Comparison of ENCODE assay signal across 15 cellular contexts in the genomic region with DNA sequence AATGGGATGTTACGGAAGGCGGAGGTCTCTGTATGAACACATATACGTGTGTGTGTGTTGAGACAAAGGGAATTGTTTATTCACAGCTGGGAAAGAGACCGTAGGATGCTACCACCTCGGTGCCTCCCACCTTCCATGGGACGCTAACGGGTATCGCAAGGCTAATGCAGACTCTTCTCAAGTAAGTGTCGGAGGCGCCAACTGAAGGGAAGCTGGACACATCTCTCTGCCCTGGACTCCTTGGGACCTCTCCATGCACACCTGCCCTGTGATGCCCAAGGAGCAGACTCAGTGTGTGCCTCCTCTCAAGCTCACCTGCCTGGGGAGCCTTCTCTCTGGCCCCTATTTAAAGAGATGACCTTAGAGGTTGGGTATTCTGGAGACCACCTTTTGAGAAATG.
DNase-seq lines count a peak whose midpoint lies in the region; ATAC-seq, FAIRE-seq and TF ChIP-seq lines count a peak whose summit lies in the region.
"Had no signal": no experiment of that assay in that cellular context is flagged by ENCODE, and none has a peak within 500 bp of the region (broad histone marks: within the 10 kb centered on the region; RNA-seq: fewer than 3 reads in every experiment).

No MANE protein-coding gene starts in this region.

- peak overlapping the region in 2 of 3 donors; percentile 92 to 93 for H3K27ac Mint-ChIP-seq in CD4-positive, CD25-positive, alpha-beta regulatory T cell
- peak overlapping the region in 4 of 8 donors; percentile 19 to 95 (median 69) for H3K27ac Mint-ChIP-seq in CD8-positive, alpha-beta memory T cell
- H3K27ac Mint-ChIP-seq in astrocyte (ENCODE audit: unreplicated experiment) (no peak overlapping the region), nephron (peak overlapping the region; percentile 28 to 84 (median 81))
- H3K27ac Mint-ChIP-seq: activated naive CD4-positive, alpha-beta T cell treated with anti-CD3 and anti-CD28 coated beads, Interleukin-2, amount 50 U/mL, for 24 hours had no signal

- H3K4me2 ChIP-seq in astrocyte (ENCODE audit: low read length) = peak overlapping the region; percentile 92

- H3K9me3 ChIP-seq in CD4-positive, CD25-positive, alpha-beta regulatory T cell (ENCODE audit: control insufficient read depth in 2 of 2, low read length in 2 of 2) = no peaks in the 10 kb centered on the region
- no peaks in the 10 kb centered on the region for H3K9me3 ChIP-seq in CD8-positive, alpha-beta memory T cell (ENCODE audit: low read length)
- no peaks in the 10 kb centered on the region for H3K9me3 ChIP-seq in astrocyte (ENCODE audit: insufficient read depth, low read depth, low read length)
- H3K9me3 ChIP-seq in SJCRH30 (replicated peaks) = no peaks in the 10 kb centered on the region
- H3K9me3 ChIP-seq in effector memory CD4-positive, alpha-beta T cell (ENCODE audit: control insufficient read depth, low read length) = no peaks in the 10 kb centered on the region
- H3K9me3 ChIP-seq: heart right ventricle, upper lobe of left lung had no signal

- no peak overlapping the region for H3K9ac ChIP-seq in astrocyte (ENCODE audit: low read length)

- H4K20me1 ChIP-seq in astrocyte (ENCODE audit: insufficient read depth, low read length) = no peaks in the 10 kb centered on the region

- H3K4me3 Mint-ChIP-seq in CD4-positive, CD25-positive, alpha-beta regulatory T cell = peak overlapping the region; percentile 79 to 93 (median 91)
- H3K4me3 Mint-ChIP-seq in CD8-positive, alpha-beta memory T cell = peak overlapping the region in 6 of 7 donors; percentile 86 to 99 (median 91)
- H3K4me3 Mint-ChIP-seq in astrocyte (ENCODE audit: unreplicated experiment) (no peak overlapping the region), nephron (peak overlapping the region; percentile 92 to 94 (median 93))

- no peaks in the 10 kb centered on the region for H3K27me3 Mint-ChIP-seq in CD4-positive, CD25-positive, alpha-beta regulatory T cell
- peaks cover 5 to 9% of the 10 kb centered on the region in 2 donors for H3K27me3 Mint-ChIP-seq in CD8-positive, alpha-beta memory T cell
- H3K27me3 Mint-ChIP-seq in astrocyte (ENCODE audit: low read depth, unreplicated experiment) (no peaks in the 10 kb centered on the region), nephron (ENCODE audit: low read depth) (peaks cover 4% of the 10 kb centered on the region)
- H3K27me3 Mint-ChIP-seq: activated naive CD4-positive, alpha-beta T cell treated with anti-CD3 and anti-CD28 coated beads, Interleukin-2, amount 50 U/mL, for 24 hours had no signal

- no peak overlapping the region for H3K4me3 ChIP-seq in CD4-positive, CD25-positive, alpha-beta regulatory T cell (ENCODE audit: low read depth, low read length)
- H3K4me3 ChIP-seq in CD8-positive, alpha-beta memory T cell (ENCODE audit: low read length) = no peak overlapping the region
- H3K4me3 ChIP-seq in astrocyte (ENCODE audit: insufficient read depth, low read depth, low read length) (no peak overlapping the region), SJCRH30 (no peak overlapping the region)
- H3K4me3 ChIP-seq in effector memory CD4-positive, alpha-beta T cell (ENCODE audit: insufficient read depth, low read depth, low read length, poor library complexity, severe bottlenecking) = no peak overlapping the region

- peaks cover 18% of the 10 kb centered on the region for H3K4me1 ChIP-seq in CD4-positive, CD25-positive, alpha-beta regulatory T cell (ENCODE audit: control insufficient read depth, insufficient read depth, low read length, poor library complexity, severe bottlenecking)
- peaks cover 16% of the 10 kb centered on the region for H3K4me1 ChIP-seq in CD8-positive, alpha-beta memory T cell (ENCODE audit: insufficient read depth, low read length)
- peaks cover 50% of the 10 kb centered on the region for H3K4me1 ChIP-seq in astrocyte (ENCODE audit: insufficient read depth, low read length)
- no peaks in the 10 kb centered on the region for H3K4me1 ChIP-seq in SJCRH30
- H3K4me1 ChIP-seq in effector memory CD4-positive, alpha-beta T cell (ENCODE audit: control insufficient read depth, insufficient read depth, low read length, poor library complexity, severe bottlenecking) = peaks cover 7% of the 10 kb centered on the region

- POLR2A ChIA-PET in CD8-positive, alpha-beta memory T cell (lab: Charles Lee) = no interaction called here

- no peak for TF ChIP-seq POLR2A in erythroblast (IDR thresholded peaks at IDR 0.05; ENCODE audit: low read length)

- no peaks in the 10 kb centered on the region for H3K36me3 Mint-ChIP-seq in CD4-positive, CD25-positive, alpha-beta regulatory T cell
- peaks cover 0 to 2% (median 1%) of the 10 kb centered on the region in 3 donors for H3K36me3 Mint-ChIP-seq in CD8-positive, alpha-beta memory T cell
- H3K36me3 Mint-ChIP-seq in astrocyte (ENCODE audit: low read depth, unreplicated experiment) (no peaks in the 10 kb centered on the region), nephron (ENCODE audit: low read depth) (peaks cover 6% of the 10 kb centered on the region)
- H3K36me3 Mint-ChIP-seq: activated naive CD4-positive, alpha-beta T cell treated with anti-CD3 and anti-CD28 coated beads, Interleukin-2, amount 50 U/mL, for 24 hours had no signal

- ATAC-seq in CD4-positive, CD25-positive, alpha-beta regulatory T cell (ENCODE audit: low read depth in 2 of 2) = no peak

- H3K27me3 ChIP-seq in CD4-positive, CD25-positive, alpha-beta regulatory T cell (ENCODE audit: control insufficient read depth, insufficient read depth, low read length) = no peaks in the 10 kb centered on the region
- H3K27me3 ChIP-seq in CD8-positive, alpha-beta memory T cell (ENCODE audit: insufficient read depth, low read length, poor library complexity, severe bottlenecking) = no peaks in the 10 kb centered on the region
- no peaks in the 10 kb centered on the region for H3K27me3 ChIP-seq in astrocyte (ENCODE audit: insufficient read depth, low read length)
- no peaks in the 10 kb centered on the region for H3K27me3 ChIP-seq in SJCRH30
- H3K27me3 ChIP-seq in effector memory CD4-positive, alpha-beta T cell (replicated peaks; ENCODE audit: control insufficient read depth, insufficient read depth, low read length, poor library complexity, severe bottlenecking) = no peaks in the 10 kb centered on the region
- H3K27me3 ChIP-seq: upper lobe of left lung had no signal

- CTCF ChIA-PET in CD8-positive, alpha-beta memory T cell (lab: Charles Lee) = no interaction called here

- H2AFZ ChIP-seq in astrocyte (ENCODE audit: low read depth, low read length) = no peak overlapping the region

- TF ChIP-seq CTCF in astrocyte (IDR thresholded peaks at IDR 0.05; ENCODE audit: insufficient read depth, low read depth, low read length) = no peak
- no peak for TF ChIP-seq CTCF in nephron (IDR thresholded peaks at IDR 0.05; ENCODE audit: unreplicated experiment in 3 of 3)

- no peak overlapping the region for H3K27ac ChIP-seq in CD4-positive, CD25-positive, alpha-beta regulatory T cell (ENCODE audit: insufficient read depth, low read length, poor library complexity, severe bottlenecking)
- no peak overlapping the region for H3K27ac ChIP-seq in CD8-positive, alpha-beta memory T cell (ENCODE audit: low read depth, low read length)
- H3K27ac ChIP-seq in astrocyte (ENCODE audit: low read depth, low read length) (no peak overlapping the region), SJCRH30 (no peak overlapping the region)
- H3K27ac ChIP-seq in effector memory CD4-positive, alpha-beta T cell (ENCODE audit: insufficient read depth, low read length, poor library complexity, severe bottlenecking) = no peak overlapping the region

- FAIRE-seq in astrocyte (lab: Jason Lieb, UNC) = no peak

- H3K9me3 Mint-ChIP-seq in CD4-positive, CD25-positive, alpha-beta regulatory T cell = no peaks in the 10 kb centered on the region
- H3K9me3 Mint-ChIP-seq in CD8-positive, alpha-beta memory T cell = peaks cover 0 to 2% (median 0%) of the 10 kb centered on the region in 5 donors
- H3K9me3 Mint-ChIP-seq in astrocyte (ENCODE audit: unreplicated experiment) = peaks cover 18% of the 10 kb centered on the region
- no peaks in the 10 kb centered on the region for H3K9me3 Mint-ChIP-seq in nephron
- H3K9me3 Mint-ChIP-seq: activated naive CD4-positive, alpha-beta T cell treated with anti-CD3 and anti-CD28 coated beads, Interleukin-2, amount 50 U/mL, for 24 hours had no signal

- no peak for DNase-seq in CD4-positive, CD25-positive, alpha-beta regulatory T cell
- DNase-seq in CD8-positive, alpha-beta memory T cell = peak in 1 of 5 donors; percentile 37
- DNase-seq in astrocyte (ENCODE audit: low read depth) (no peak), erythroblast (lab: John Stamatoyannopoulos, UW) (no peak), NOMO-1 treated with dmso at 0.1 percent for 144 hours (lab: John Stamatoyannopoulos, UW; ENCODE audit: unreplicated experiment) (no peak), SJCRH30 (no peak)
- no peak for DNase-seq in effector memory CD4-positive, alpha-beta T cell
- DNase-seq: heart right ventricle, islet precursor cell, MM.1S, NCI-H1930, NCI-H510A treated with DMSO at 0.1 percent for 48 hours, upper lobe of left lung had no signal

- H3K36me3 ChIP-seq in CD4-positive, CD25-positive, alpha-beta regulatory T cell (ENCODE audit: control insufficient read depth, insufficient read depth, low read length) = no peaks in the 10 kb centered on the region
- no peaks in the 10 kb centered on the region for H3K36me3 ChIP-seq in CD8-positive, alpha-beta memory T cell (ENCODE audit: insufficient read depth, low read length)
- no peaks in the 10 kb centered on the region for H3K36me3 ChIP-seq in astrocyte (ENCODE audit: insufficient read depth, low read length)
- H3K36me3 ChIP-seq in SJCRH30 = peaks cover 20% of the 10 kb centered on the region
- no peaks in the 10 kb centered on the region for H3K36me3 ChIP-seq in effector memory CD4-positive, alpha-beta T cell (ENCODE audit: control insufficient read depth, insufficient read depth, low read length)
- H3K36me3 ChIP-seq: heart right ventricle, upper lobe of left lung had no signal

- peaks cover 0 to 30% (median 20%) of the 10 kb centered on the region in 4 donors for H3K4me1 Mint-ChIP-seq in CD4-positive, CD25-positive, alpha-beta regulatory T cell
- H3K4me1 Mint-ChIP-seq in CD8-positive, alpha-beta memory T cell = peaks cover 25 to 36% (median 28%) of the 10 kb centered on the region in 3 donors
- H3K4me1 Mint-ChIP-seq in astrocyte (ENCODE audit: low read depth, unreplicated experiment) = no peaks in the 10 kb centered on the region
- peaks cover 17% of the 10 kb centered on the region for H3K4me1 Mint-ChIP-seq in nephron

- peaks cover 8% of the 10 kb centered on the region for H3K79me2 ChIP-seq in astrocyte (ENCODE audit: insufficient read depth, low read length)
